In genomic region chr19:1274081-1274851, GRCh38 we compare ENCODE assay signal across 7 cellular contexts. TPM values are rescaled to one million over a fixed set of nuclear protein-coding genes. Genes with fewer than 3 reads are reported as not detected.
A peak's percentile ranks its signal among the peaks of the same experiment; 100 is the strongest.
DNase-seq lines count a peak whose midpoint lies in the region; ATAC-seq and TF ChIP-seq lines count a peak whose summit lies in the region.

No MANE protein-coding gene starts in this region.

- no peak overlapping the region for H3K56ac ChIP-seq in H9 (ENCODE audit: insufficient read length, low read depth, low read length)

- peaks cover 4% of the 10 kb centered on the region; the same call in 1 of the 2 replicates for H3K79me2 ChIP-seq in H9 (ENCODE audit: insufficient read depth, low read length)

- no peak overlapping the region for H2AK5ac ChIP-seq in H9 (ENCODE audit: insufficient read length, low read length)

- no peak overlapping the region for H2BK5ac ChIP-seq in H9 (ENCODE audit: insufficient read length, low read length)

- POLR2A ChIA-PET in WTC11 (lab: Charles Lee) = interaction anchor here (0.7 to 1.7 kb wide), 4 partner anchors 14 to 181 kb away, joined by 3 to 6 read pairs (median 4); no protein-coding TSS in a partner anchor
- POLR2A ChIA-PET in GM10248 (lab: Yijun Ruan, JAX) = interaction anchor here (0.6 to 1.7 kb wide), 4 partner anchors 30 to 341 kb away, joined by 3 to 5 read pairs (median 4); a partner anchor contains a TSS

- H3T11ph ChIP-seq in H9 (ENCODE audit: low read length) = no peak overlapping the region

- H3K9me3 Mint-ChIP-seq in H9 (no peaks in the 10 kb centered on the region), WTC11 (no peaks in the 10 kb centered on the region)
- no peaks in the 10 kb centered on the region for H3K9me3 Mint-ChIP-seq in stimulated activated memory B cell treated with anti-CD40 and anti-IgM and Interleukin-4, amounts not matched to agents 10 μg/mL and 1 μg/mL and 100 μg/mL, for 72 hours

- H3K27ac Mint-ChIP-seq in H9 = peak overlapping the region; percentile 95 to 99 (median 96); a peak in 5 of 7 replicates
- H3K27ac Mint-ChIP-seq in WTC11 = peak overlapping the region; percentile 95
- H3K27ac Mint-ChIP-seq in stimulated activated memory B cell treated with anti-CD40 and anti-IgM and Interleukin-4, amounts not matched to agents 10 μg/mL and 1 μg/mL and 100 μg/mL, for 72 hours = peak overlapping the region; percentile 87

- peak overlapping the region; percentile 71 to 77 for H3K4me3 ChIP-seq in right atrium auricular region

- H3K4me3 Mint-ChIP-seq in H9 (peak overlapping the region; percentile 62 to 81), WTC11 (peak overlapping the region; percentile 67)
- peak overlapping the region; percentile 69 for H3K4me3 Mint-ChIP-seq in stimulated activated memory B cell treated with anti-CD40 and anti-IgM and Interleukin-4, amounts not matched to agents 10 μg/mL and 1 μg/mL and 100 μg/mL, for 72 hours

- no peak overlapping the region for H3K9ac ChIP-seq in H9 (ENCODE audit: extremely low read depth, insufficient read length, low read length)

- no peak for TF ChIP-seq CTCF in H9 (conservative IDR thresholded peaks at IDR 0.05)
- no peak for TF ChIP-seq CTCF in WTC11 (IDR thresholded peaks at IDR 0.05)
- TF ChIP-seq CTCF in right atrium auricular region (IDR thresholded peaks at IDR 0.05) = no peak
- no peak for TF ChIP-seq CTCF in GM10248 (IDR thresholded peaks at IDR 0.05; ENCODE audit: control extremely low read depth, extremely low read depth, low read depth, missing control alignments)

- CTCF ChIA-PET in WTC11 (lab: Charles Lee) = interaction anchor here (0.6 to 3.0 kb wide), 3 partner anchors 30 to 232 kb away, joined by 3 to 24 read pairs (median 3); no protein-coding TSS in a partner anchor
- CTCF ChIA-PET in GM10248 (lab: Yijun Ruan, JAX) = interaction anchor here (0.9 to 3.6 kb wide), 3 partner anchors 30 to 171 kb away, joined by 3 to 48 read pairs (median 4); no protein-coding TSS in a partner anchor

- no peak overlapping the region for H3K14ac ChIP-seq in H9 (ENCODE audit: insufficient read depth, low read length)

- no peak overlapping the region for H4K5ac ChIP-seq in H9 (ENCODE audit: insufficient read length, low read depth, low read length)

- no peak overlapping the region for H2BK12ac ChIP-seq in H9 (ENCODE audit: insufficient read length, low read depth, low read length)

- peak overlapping the region; percentile 2 for H3K4me2 ChIP-seq in H9 (ENCODE audit: insufficient read depth, insufficient read length, low read length)

- peaks cover 55% of the 10 kb centered on the region for H3K36me3 ChIP-seq in right atrium auricular region

- H3K9me3 ChIP-seq in H9 (ENCODE audit: control insufficient read depth, low read depth, low read length) (no peaks in the 10 kb centered on the region), right atrium auricular region (no peaks in the 10 kb centered on the region)

- H3K27me3 ChIP-seq in H9 (ENCODE audit: insufficient read depth, low read length) (no peaks in the 10 kb centered on the region), right atrium auricular region (no peaks in the 10 kb centered on the region)

- H3K4me1 Mint-ChIP-seq in H9 = peaks cover 37 to 45% of the 10 kb centered on the region in 2 experiments
- H3K4me1 Mint-ChIP-seq in WTC11 = peaks cover 41% of the 10 kb centered on the region
- peaks cover 56% of the 10 kb centered on the region for H3K4me1 Mint-ChIP-seq in stimulated activated memory B cell treated with anti-CD40 and anti-IgM and Interleukin-4, amounts not matched to agents 10 μg/mL and 1 μg/mL and 100 μg/mL, for 72 hours

- no peak overlapping the region for H2BK120ac ChIP-seq in H9 (ENCODE audit: low read depth, low read length, poor library complexity, severe bottlenecking)

- H2BK20ac ChIP-seq in H9 (ENCODE audit: low read depth, low read length, poor library complexity, severe bottlenecking) = no peak overlapping the region

- H3K36me3 Mint-ChIP-seq in H9 (ENCODE audit: insufficient read depth in 1 of 3, low read depth in 3 of 3) = peaks cover 36 to 71% (median 54%) of the 10 kb centered on the region in 3 experiments
- H3K36me3 Mint-ChIP-seq in WTC11 = peaks cover 45% of the 10 kb centered on the region
- peaks cover 71% of the 10 kb centered on the region for H3K36me3 Mint-ChIP-seq in stimulated activated memory B cell treated with anti-CD40 and anti-IgM and Interleukin-4, amounts not matched to agents 10 μg/mL and 1 μg/mL and 100 μg/mL, for 72 hours

- H3K27me3 Mint-ChIP-seq in H9 (ENCODE audit: low read depth) (no peaks in the 10 kb centered on the region; the same call in 1 of the 2 replicates), WTC11 (ENCODE audit: low read depth) (no peaks in the 10 kb centered on the region)
- H3K27me3 Mint-ChIP-seq in stimulated activated memory B cell treated with anti-CD40 and anti-IgM and Interleukin-4, amounts not matched to agents 10 μg/mL and 1 μg/mL and 100 μg/mL, for 72 hours = no peaks in the 10 kb centered on the region

- H3K4ac ChIP-seq in H9 (ENCODE audit: low read depth, low read length) = no peak overlapping the region

- H3K23ac ChIP-seq in H9 (ENCODE audit: insufficient read length, low read depth, low read length) = no peak overlapping the region

- H3K79me1 ChIP-seq in H9 (ENCODE audit: insufficient read depth, low read depth, low read length, poor library complexity, severe bottlenecking) = peaks cover 9% of the 10 kb centered on the region

- H2AFZ ChIP-seq in H9 (ENCODE audit: low read length) = no peak overlapping the region

- no CpG with 5 or more reads among the region's 46 CpGs for WGBS in H9 (ENCODE audit: extremely low coverage, insufficient read length, low lambda C conversion rate)

- H4K8ac ChIP-seq in H9 (replicated peaks; ENCODE audit: insufficient read length, low read depth, low read length) = no peak overlapping the region

- DNase-seq in H9 (no peak), WTC11 (ENCODE audit: low spot score) (no peak), right atrium auricular region (ENCODE audit: low spot score) (no peak), glomerular visceral epithelial cell (ENCODE audit: extremely low spot score) (no peak), GM10248 (ENCODE audit: extremely low spot score) (no peak), SK-N-DZ (ENCODE audit: low spot score) (no peak)

- H4K20me1 ChIP-seq in H9 (ENCODE audit: control insufficient read depth, insufficient read depth, insufficient read length) = no peaks in the 10 kb centered on the region

- H2BK15ac ChIP-seq in H9 (ENCODE audit: low read depth, low read length) = no peak overlapping the region

- H3K23me2 ChIP-seq in H9 (ENCODE audit: insufficient read length, low read depth, low read length, poor library complexity, severe bottlenecking) = peaks cover 16% of the 10 kb centered on the region

- ATAC-seq in WTC11 = no peak
- ATAC-seq in stimulated activated memory B cell treated with anti-CD40 and anti-IgM and Interleukin-4, amounts not matched to agents 10 μg/mL and 1 μg/mL and 100 μg/mL, for 72 hours = no peak

- H3K27ac ChIP-seq in H9 (ENCODE audit: insufficient read length, low read depth, low read length) = no peak overlapping the region
- H3K27ac ChIP-seq in right atrium auricular region = peak overlapping the region; percentile 96 to 98

- no peak overlapping the region for H4K91ac ChIP-seq in H9 (ENCODE audit: insufficient read length, low read depth, low read length)

- no peak overlapping the region for H3K18ac ChIP-seq in H9 (ENCODE audit: insufficient read length, low read depth, low read length)

- H3K4me1 ChIP-seq in H9 (ENCODE audit: insufficient read depth, low read length) (no peaks in the 10 kb centered on the region), right atrium auricular region (peaks cover 0 to 66% of the 10 kb centered on the region in 2 donors)

TF ChIP-seq in WTC11, 78 proteins besides CTCF, POLR2A, EP300 and RAD21:
- TF ChIP-seq KAT7 (CRISPR knock-in tag; IDR thresholded peaks at IDR 0.05; ENCODE audit: borderline replicate concordance) = 0 out of 2 replicates have a peak, but pooled peaks have one; percentile 1
- TF ChIP-seq NFYB (CRISPR knock-in tag; conservative IDR thresholded peaks at IDR 0.05; ENCODE audit: low read depth) = no peak
TF ChIP-seq in WTC11: peak in this region for 1.

RNA-seq across cellular contexts. Expression of gene FAM174C, which starts 1.1 kb away (rescaled TPM):
- total RNA-seq in H9 (2021) (56.4 and 63.0 TPM in 2 replicates), WTC11 (2021) (59.4 to 65.9 TPM (median 65.7 TPM) in 3 replicates), right atrium auricular region (10 to 100 TPM; 28.9 to 29.8 TPM)
- polyA plus RNA-seq in SK-N-DZ (2014; cell fraction: cytosol; rRNA removed) = 27.6 and 35.5 TPM in 2 replicates
- polyA plus RNA-seq in SK-N-DZ (2014; cell fraction: nucleus; rRNA removed) = 40.1 and 42.4 TPM in 2 replicates

RNA-seq across cellular contexts. Expression of gene CIRBP, which starts 5.1 kb away (rescaled TPM):
- total RNA-seq in H9 (2021) = 249 and 263 TPM in 2 replicates
- 256 to 298 TPM (median 256 TPM) in 3 replicates for total RNA-seq in WTC11 (2021)
- 100 to 1,000 TPM; 288 to 385 TPM for total RNA-seq in right atrium auricular region
- 479 and 663 TPM in 2 replicates for polyA plus RNA-seq in SK-N-DZ (2014; cell fraction: cytosol; rRNA removed)
- polyA plus RNA-seq in SK-N-DZ (2014; cell fraction: nucleus; rRNA removed) = 559 and 732 TPM in 2 replicates

RNA-seq across cellular contexts. Expression of gene EFNA2, which starts 11.4 kb away (rescaled TPM):
- total RNA-seq in H9 (2021) (14.3 TPM in 2 replicates), WTC11 (2021) (11.4 to 14.2 TPM (median 12.6 TPM) in 3 replicates), right atrium auricular region (not detected)
- polyA plus RNA-seq in SK-N-DZ (2014; cell fraction: cytosol; rRNA removed) = 12.4 and 16.7 TPM in 2 replicates
- polyA plus RNA-seq in SK-N-DZ (2014; cell fraction: nucleus; rRNA removed) = 6.8 and 9.5 TPM in 2 replicates

RNA-seq across cellular contexts. Expression of gene MIDN, which starts 25.9 kb away (rescaled TPM):
- total RNA-seq in H9 (2021) (286 and 300 TPM in 2 replicates), WTC11 (2021) (189 to 190 TPM (median 189 TPM) in 3 replicates), right atrium auricular region (10 to 100 TPM; 42.1 to 42.2 TPM)
- 23.3 and 31.3 TPM in 2 replicates for polyA plus RNA-seq in SK-N-DZ (2014; cell fraction: cytosol; rRNA removed)
- 74.4 and 125 TPM in 2 replicates for polyA plus RNA-seq in SK-N-DZ (2014; cell fraction: nucleus; rRNA removed)

RNA-seq across cellular contexts. Expression of gene ATP5F1D, which starts 32.7 kb away (rescaled TPM):
- total RNA-seq in H9 (2021) (179 and 191 TPM in 2 replicates), WTC11 (2021) (262 to 277 TPM (median 270 TPM) in 3 replicates), right atrium auricular region (100 to 1,000 TPM; 193 to 269 TPM)
- polyA plus RNA-seq in SK-N-DZ (2014; cell fraction: cytosol; rRNA removed) = 69.7 and 75.2 TPM in 2 replicates
- 50.9 and 102 TPM in 2 replicates for polyA plus RNA-seq in SK-N-DZ (2014; cell fraction: nucleus; rRNA removed)

Comparison
In these comparisons a context has a peak if more than half of its experiments do, and no peak if none do; other contexts are left out.
1. RNA of gene EFNA2, which starts 11.4 kb away (total RNA-seq): 14.3 TPM in H9 and 11.4 to 14.2 TPM in WTC11; not detected in right atrium auricular region; every median in the first group is over 10 times any median in the second.
2. Peak in every context shown above with its lines, with median percentiles within 50 percentile points of each other: H3K27ac Mint-ChIP-seq and H3K4me3 Mint-ChIP-seq.